Comparison of ENCODE assay signal across 1 cellular context in the genomic region with DNA sequence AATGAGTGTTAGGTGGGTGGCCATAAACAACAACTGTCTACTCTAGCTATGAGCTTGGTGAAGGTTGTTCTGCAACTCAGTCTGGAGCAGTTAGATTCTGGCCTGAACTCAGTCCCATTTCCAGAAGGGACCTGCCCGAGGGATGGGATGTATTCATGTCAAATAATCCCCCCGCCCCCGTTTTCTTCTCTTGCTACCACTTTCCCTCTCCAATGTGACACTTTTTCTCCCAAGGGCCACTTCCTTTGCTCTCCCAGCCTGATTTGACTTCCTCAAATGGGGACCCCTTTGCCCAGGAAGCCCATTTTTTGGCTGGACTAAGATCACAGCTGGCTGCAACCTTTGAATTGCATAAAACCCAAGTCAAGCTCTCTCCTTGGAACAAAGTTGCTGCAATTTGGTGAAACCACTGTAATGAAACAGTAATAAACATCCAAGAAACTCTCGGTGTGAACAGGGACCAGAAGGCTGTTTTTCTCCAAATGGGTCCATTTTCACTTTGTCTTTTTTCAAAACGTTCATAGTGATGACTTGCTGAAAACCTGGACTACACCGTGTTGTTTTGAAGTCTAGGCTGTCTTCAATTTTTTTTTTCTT.
TF ChIP-seq lines count a peak whose summit lies in the region.

No MANE protein-coding gene starts in this region.

TF ChIP-seq in SK-N-SH treated with all-trans-retinoic acid at 6 μM for 48 hours, 23 proteins besides CTCF, POLR2A, EP300 and RAD21 (continued from another document):
- TF ChIP-seq, protein P1, sequence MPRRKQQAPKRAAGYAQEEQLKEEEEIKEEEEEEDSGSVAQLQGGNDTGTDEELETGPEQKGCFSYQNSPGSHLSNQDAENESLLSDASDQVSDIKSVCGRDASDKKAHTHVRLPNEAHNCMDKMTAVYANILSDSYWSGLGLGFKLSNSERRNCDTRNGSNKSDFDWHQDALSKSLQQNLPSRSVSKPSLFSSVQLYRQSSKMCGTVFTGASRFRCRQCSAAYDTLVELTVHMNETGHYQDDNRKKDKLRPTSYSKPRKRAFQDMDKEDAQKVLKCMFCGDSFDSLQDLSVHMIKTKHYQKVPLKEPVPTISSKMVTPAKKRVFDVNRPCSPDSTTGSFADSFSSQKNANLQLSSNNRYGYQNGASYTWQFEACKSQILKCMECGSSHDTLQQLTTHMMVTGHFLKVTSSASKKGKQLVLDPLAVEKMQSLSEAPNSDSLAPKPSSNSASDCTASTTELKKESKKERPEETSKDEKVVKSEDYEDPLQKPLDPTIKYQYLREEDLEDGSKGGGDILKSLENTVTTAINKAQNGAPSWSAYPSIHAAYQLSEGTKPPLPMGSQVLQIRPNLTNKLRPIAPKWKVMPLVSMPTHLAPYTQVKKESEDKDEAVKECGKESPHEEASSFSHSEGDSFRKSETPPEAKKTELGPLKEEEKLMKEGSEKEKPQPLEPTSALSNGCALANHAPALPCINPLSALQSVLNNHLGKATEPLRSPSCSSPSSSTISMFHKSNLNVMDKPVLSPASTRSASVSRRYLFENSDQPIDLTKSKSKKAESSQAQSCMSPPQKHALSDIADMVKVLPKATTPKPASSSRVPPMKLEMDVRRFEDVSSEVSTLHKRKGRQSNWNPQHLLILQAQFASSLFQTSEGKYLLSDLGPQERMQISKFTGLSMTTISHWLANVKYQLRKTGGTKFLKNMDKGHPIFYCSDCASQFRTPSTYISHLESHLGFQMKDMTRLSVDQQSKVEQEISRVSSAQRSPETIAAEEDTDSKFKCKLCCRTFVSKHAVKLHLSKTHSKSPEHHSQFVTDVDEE (CRISPR knock-in tag; IDR thresholded peaks at IDR 0.05), result no peak
- TF ChIP-seq, protein P2, sequence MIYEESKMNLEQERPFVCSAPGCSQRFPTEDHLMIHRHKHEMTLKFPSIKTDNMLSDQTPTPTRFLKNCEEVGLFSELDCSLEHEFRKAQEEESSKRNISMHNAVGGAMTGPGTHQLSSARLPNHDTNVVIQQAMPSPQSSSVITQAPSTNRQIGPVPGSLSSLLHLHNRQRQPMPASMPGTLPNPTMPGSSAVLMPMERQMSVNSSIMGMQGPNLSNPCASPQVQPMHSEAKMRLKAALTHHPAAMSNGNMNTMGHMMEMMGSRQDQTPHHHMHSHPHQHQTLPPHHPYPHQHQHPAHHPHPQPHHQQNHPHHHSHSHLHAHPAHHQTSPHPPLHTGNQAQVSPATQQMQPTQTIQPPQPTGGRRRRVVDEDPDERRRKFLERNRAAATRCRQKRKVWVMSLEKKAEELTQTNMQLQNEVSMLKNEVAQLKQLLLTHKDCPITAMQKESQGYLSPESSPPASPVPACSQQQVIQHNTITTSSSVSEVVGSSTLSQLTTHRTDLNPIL (CRISPR knock-in tag; IDR thresholded peaks at IDR 0.05; ENCODE audit: low read depth), result no peak
- TF ChIP-seq OSR1 (CRISPR knock-in tag; IDR thresholded peaks at IDR 0.05) (no peak), ESRRG (CRISPR knock-in tag; IDR thresholded peaks at IDR 0.05) (no peak), CSDC2 (CRISPR knock-in tag; IDR thresholded peaks at IDR 0.05) (no peak), ISL1 (CRISPR knock-in tag; IDR thresholded peaks at IDR 0.05) (no peak), ZNF70 (CRISPR knock-in tag; IDR thresholded peaks at IDR 0.05) (no peak), PPARA (CRISPR knock-in tag; IDR thresholded peaks at IDR 0.05; ENCODE audit: borderline replicate concordance) (no peak), ZFP30 (CRISPR knock-in tag; IDR thresholded peaks at IDR 0.05) (no peak), ARNTL (CRISPR knock-in tag; IDR thresholded peaks at IDR 0.05; ENCODE audit: borderline replicate concordance, low read depth) (no peak), GLIS3 (CRISPR knock-in tag; IDR thresholded peaks at IDR 0.05) (no peak), ZC3H10 (CRISPR knock-in tag; IDR thresholded peaks at IDR 0.05) (no peak), BACH2 (CRISPR knock-in tag; IDR thresholded peaks at IDR 0.05; ENCODE audit: borderline replicate concordance) (no peak)
